18 cellular contexts compared by ENCODE assay signal in the genomic region with DNA sequence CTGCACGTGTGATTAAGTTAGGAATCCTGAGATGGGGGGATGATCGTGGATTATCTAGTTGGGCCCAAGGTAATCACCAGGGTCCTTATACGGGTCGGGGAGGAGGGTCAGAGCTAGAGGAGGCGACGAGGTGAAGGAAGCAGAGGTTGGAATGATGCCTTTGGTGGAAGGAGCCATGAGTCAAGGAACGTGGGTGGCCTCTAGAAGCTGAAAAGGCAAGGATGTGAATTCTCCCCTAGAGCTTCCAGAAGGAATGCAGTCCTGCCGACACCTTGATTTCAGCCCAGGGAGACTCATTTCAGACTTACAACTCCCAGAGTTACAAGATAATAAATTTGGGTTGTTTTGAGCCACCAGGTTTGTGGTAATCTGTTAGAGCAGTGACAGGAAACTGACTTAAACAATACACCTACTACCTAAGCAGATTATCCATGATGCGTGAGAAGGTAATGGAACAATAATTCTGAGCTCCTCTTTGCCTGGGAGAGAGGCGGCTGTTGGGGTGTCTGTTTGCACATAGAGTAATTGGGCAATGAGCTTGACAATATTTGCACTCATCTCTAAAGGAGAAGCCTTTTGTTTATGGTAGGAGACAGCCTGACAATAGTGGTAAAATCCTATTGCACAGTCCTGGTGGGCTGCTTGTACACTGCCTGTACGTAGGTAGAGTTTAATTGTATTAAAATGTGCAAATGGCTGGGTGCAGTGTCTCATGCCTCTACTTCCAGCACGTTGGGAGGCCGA.
DNase-seq lines count a peak whose midpoint lies in the region; ATAC-seq and TF ChIP-seq lines count a peak whose summit lies in the region.
"Had no signal": no experiment of that assay in that cellular context is flagged by ENCODE, and none has a peak within 500 bp of the region (broad histone marks: within the 10 kb centered on the region; RNA-seq: fewer than 3 reads in every experiment).

No MANE protein-coding gene starts in this region.

- TF ChIP-seq CTCF in osteoblast (IDR thresholded peaks at IDR 0.05; ENCODE audit: extremely low read depth, low read depth, low read length): no peak

- H3K4me2 ChIP-seq in osteoblast (ENCODE audit: insufficient read depth, low read length): no peak overlapping the region

- no peaks in the 10 kb centered on the region for H3K27me3 Mint-ChIP-seq in activated CD4-positive, alpha-beta T cell treated with anti-CD3 and anti-CD28 coated beads for 36 hours
- H3K27me3 Mint-ChIP-seq in activated CD4-positive, alpha-beta T cell treated with anti-CD3 and anti-CD28 coated beads, Interleukin-2, amount 10 ng/mL, durations not matched to agents 7 days and 5 days: peaks cover 4% of the 10 kb centered on the region
- H3K27me3 Mint-ChIP-seq in activated naive CD8-positive, alpha-beta T cell treated with anti-CD3 and anti-CD28 coated beads, Interleukin-2, amount 50 U/mL, for 24 hours: peaks cover 2% of the 10 kb centered on the region
- H3K27me3 Mint-ChIP-seq: activated naive CD4-positive, alpha-beta T cell treated with anti-CD3 and anti-CD28 coated beads, Interleukin-2, amount 50 U/mL, for 24 hours had no signal

- H3K4me3 Mint-ChIP-seq in activated CD4-positive, alpha-beta T cell treated with anti-CD3 and anti-CD28 coated beads for 36 hours: no peak overlapping the region
- no peak overlapping the region for H3K4me3 Mint-ChIP-seq in activated CD4-positive, alpha-beta T cell treated with anti-CD3 and anti-CD28 coated beads, Interleukin-2, amount 10 ng/mL, durations not matched to agents 7 days and 5 days
- H3K4me3 Mint-ChIP-seq in activated naive CD8-positive, alpha-beta T cell treated with anti-CD3 and anti-CD28 coated beads, Interleukin-2, amount 50 U/mL, for 24 hours: no peak overlapping the region
- H3K4me3 Mint-ChIP-seq: activated naive CD4-positive, alpha-beta T cell treated with anti-CD3 and anti-CD28 coated beads, Interleukin-2, amount 50 U/mL, for 24 hours; CD8-positive, alpha-beta T cell; stimulated activated naive CD8-positive, alpha-beta T cell treated with anti-CD3 and anti-CD28 coated beads, Interleukin-15, Interleukin-2, amounts not matched to agents 100 ng/mL and 50 ng/mL, for 24 hours; T-cell had no signal

- no peak for DNase-seq in activated CD4-positive, alpha-beta T cell treated with anti-CD3 and anti-CD28 coated beads for 36 hours
- DNase-seq in activated CD4-positive, alpha-beta T cell treated with anti-CD3 and anti-CD28 coated beads, Interleukin-2, amount 10 ng/mL, durations not matched to agents 7 days and 5 days: no peak
- DNase-seq in NCI-H345 (lab: John Stamatoyannopoulos, UW): peak; percentile 52
- DNase-seq in activated naive CD8-positive, alpha-beta T cell treated with anti-CD3 and anti-CD28 coated beads, Interleukin-2, amount 50 U/mL, for 24 hours: no peak
- no peak for DNase-seq in osteoblast (ENCODE audit: insufficient read length, low spot score, missing footprints)
- no peak for DNase-seq in T1000 (lab: John Stamatoyannopoulos, UW)
- DNase-seq in SHP77 treated with DMSO at 0.1 percent for 48 hours (lab: John Stamatoyannopoulos, UW): no peak
- DNase-seq in NCI-H128 (lab: John Stamatoyannopoulos, UW; ENCODE audit: unreplicated experiment): no peak
- DNase-seq: CD8-positive, alpha-beta T cell; DMS79 treated with DMSO at 0.1 percent for 48 hours; NCI-H1105 had no signal

- peaks cover 7% of the 10 kb centered on the region for H3K4me1 ChIP-seq in osteoblast (ENCODE audit: insufficient read depth, low read length)
- H3K4me1 ChIP-seq: esophagus muscularis mucosa, left lung had no signal

- no peak overlapping the region for H3K4me3 ChIP-seq in osteoblast (ENCODE audit: insufficient read depth, low read length)
- H3K4me3 ChIP-seq: esophagus muscularis mucosa, left lung had no signal

- no peak overlapping the region for H3K27ac ChIP-seq in osteoblast (ENCODE audit: low read depth, low read length)
- H3K27ac ChIP-seq: esophagus muscularis mucosa, left lung, neutrophil had no signal

- POLR2A ChIA-PET in activated CD4-positive, alpha-beta T cell treated with anti-CD3 and anti-CD28 coated beads for 36 hours (lab: Charles Lee): interaction anchor here (0.6 kb wide), 2 partner anchors 31 to 141 kb away, joined by 3 to 5 read pairs; no protein-coding TSS in a partner anchor
- POLR2A ChIA-PET in activated CD4-positive, alpha-beta T cell treated with anti-CD3 and anti-CD28 coated beads, Interleukin-2, amount 10 ng/mL, durations not matched to agents 7 days and 5 days (lab: Charles Lee): no interaction called here

- H4K20me1 ChIP-seq in osteoblast (ENCODE audit: insufficient read depth, low read length): no peaks in the 10 kb centered on the region

- H2AFZ ChIP-seq in osteoblast (ENCODE audit: low read length): peak overlapping the region; percentile 0

- CTCF ChIA-PET in activated CD4-positive, alpha-beta T cell treated with anti-CD3 and anti-CD28 coated beads for 36 hours (lab: Charles Lee): interaction anchor here (0.6 to 1.3 kb wide), 3 partner anchors 40 to 165 kb away, joined by 4 to 5 read pairs (median 4); no protein-coding TSS in a partner anchor
- CTCF ChIA-PET in activated CD4-positive, alpha-beta T cell treated with anti-CD3 and anti-CD28 coated beads, Interleukin-2, amount 10 ng/mL, durations not matched to agents 7 days and 5 days (lab: Charles Lee): interaction anchor here (0.6 to 2.0 kb wide), 7 partner anchors 12 to 1378 kb away, joined by 3 to 5 read pairs (median 3); no protein-coding TSS in a partner anchor

- ATAC-seq in activated CD4-positive, alpha-beta T cell treated with anti-CD3 and anti-CD28 coated beads for 36 hours: peak; percentile 60
- peak; percentile 40 for ATAC-seq in activated naive CD8-positive, alpha-beta T cell treated with anti-CD3 and anti-CD28 coated beads, Interleukin-2, amount 50 U/mL, for 24 hours
- ATAC-seq: CD8-positive, alpha-beta T cell; left lung; right cardiac atrium; T-cell had no signal

- no peaks in the 10 kb centered on the region for H3K79me2 ChIP-seq in osteoblast (ENCODE audit: insufficient read depth, low read length)

- no peaks in the 10 kb centered on the region for H3K36me3 Mint-ChIP-seq in activated CD4-positive, alpha-beta T cell treated with anti-CD3 and anti-CD28 coated beads for 36 hours (ENCODE audit: low read depth)
- H3K36me3 Mint-ChIP-seq in activated CD4-positive, alpha-beta T cell treated with anti-CD3 and anti-CD28 coated beads, Interleukin-2, amount 10 ng/mL, durations not matched to agents 7 days and 5 days (ENCODE audit: low read depth): peaks cover under 1% of the 10 kb centered on the region
- H3K36me3 Mint-ChIP-seq in activated naive CD8-positive, alpha-beta T cell treated with anti-CD3 and anti-CD28 coated beads, Interleukin-2, amount 50 U/mL, for 24 hours (ENCODE audit: low read depth): no peaks in the 10 kb centered on the region
- H3K36me3 Mint-ChIP-seq: activated naive CD4-positive, alpha-beta T cell treated with anti-CD3 and anti-CD28 coated beads, Interleukin-2, amount 50 U/mL, for 24 hours; CD8-positive, alpha-beta T cell; T-cell had no signal

- no peaks in the 10 kb centered on the region for H3K27me3 ChIP-seq in osteoblast (ENCODE audit: insufficient read depth, low read length)
- H3K27me3 ChIP-seq: esophagus muscularis mucosa, left lung, neutrophil had no signal

- H3K9me3 Mint-ChIP-seq in activated CD4-positive, alpha-beta T cell treated with anti-CD3 and anti-CD28 coated beads for 36 hours (ENCODE audit: low read depth): no peaks in the 10 kb centered on the region
- peaks cover 4% of the 10 kb centered on the region for H3K9me3 Mint-ChIP-seq in activated CD4-positive, alpha-beta T cell treated with anti-CD3 and anti-CD28 coated beads, Interleukin-2, amount 10 ng/mL, durations not matched to agents 7 days and 5 days
- no peaks in the 10 kb centered on the region for H3K9me3 Mint-ChIP-seq in activated naive CD8-positive, alpha-beta T cell treated with anti-CD3 and anti-CD28 coated beads, Interleukin-2, amount 50 U/mL, for 24 hours
- H3K9me3 Mint-ChIP-seq: activated naive CD4-positive, alpha-beta T cell treated with anti-CD3 and anti-CD28 coated beads, Interleukin-2, amount 50 U/mL, for 24 hours; CD8-positive, alpha-beta T cell; T-cell had no signal

- H3K9me3 ChIP-seq in osteoblast (ENCODE audit: low read depth, low read length): no peaks in the 10 kb centered on the region
- H3K9me3 ChIP-seq: esophagus muscularis mucosa, neutrophil had no signal

- H3K4me1 Mint-ChIP-seq in activated CD4-positive, alpha-beta T cell treated with anti-CD3 and anti-CD28 coated beads for 36 hours: peaks cover 7% of the 10 kb centered on the region
- H3K4me1 Mint-ChIP-seq in activated CD4-positive, alpha-beta T cell treated with anti-CD3 and anti-CD28 coated beads, Interleukin-2, amount 10 ng/mL, durations not matched to agents 7 days and 5 days: peaks cover 8% of the 10 kb centered on the region
- peaks cover 8% of the 10 kb centered on the region for H3K4me1 Mint-ChIP-seq in activated naive CD8-positive, alpha-beta T cell treated with anti-CD3 and anti-CD28 coated beads, Interleukin-2, amount 50 U/mL, for 24 hours

- no peaks in the 10 kb centered on the region for H3K36me3 ChIP-seq in osteoblast (ENCODE audit: insufficient read depth, low read length)
- H3K36me3 ChIP-seq: esophagus muscularis mucosa, left lung, neutrophil had no signal

- H3K27ac Mint-ChIP-seq in activated CD4-positive, alpha-beta T cell treated with anti-CD3 and anti-CD28 coated beads for 36 hours: no peak overlapping the region
- no peak overlapping the region for H3K27ac Mint-ChIP-seq in activated CD4-positive, alpha-beta T cell treated with anti-CD3 and anti-CD28 coated beads, Interleukin-2, amount 10 ng/mL, durations not matched to agents 7 days and 5 days
- H3K27ac Mint-ChIP-seq in activated naive CD8-positive, alpha-beta T cell treated with anti-CD3 and anti-CD28 coated beads, Interleukin-2, amount 50 U/mL, for 24 hours: no peak overlapping the region
- H3K27ac Mint-ChIP-seq: activated naive CD4-positive, alpha-beta T cell treated with anti-CD3 and anti-CD28 coated beads, Interleukin-2, amount 50 U/mL, for 24 hours; CD8-positive, alpha-beta T cell; stimulated activated naive CD8-positive, alpha-beta T cell treated with anti-CD3 and anti-CD28 coated beads, Interleukin-15, Interleukin-2, amounts not matched to agents 100 ng/mL and 50 ng/mL, for 24 hours had no signal

- intact Hi-C loops in activated CD4-positive, alpha-beta T cell treated with anti-CD3 and anti-CD28 coated beads for 36 hours (cut with DNase I, micrococcal nuclease): no loop called here
